Comparison of ENCODE assay signal across 8 cellular contexts in genomic region chr15:56491110-56491722, GRCh38. TPM values are rescaled to one million over a fixed set of nuclear protein-coding genes. Genes with fewer than 3 reads are reported as not detected.
DNase-seq lines count a peak whose midpoint lies in the region; ATAC-seq and TF ChIP-seq lines count a peak whose summit lies in the region.

No MANE protein-coding gene starts in this region.

- intact Hi-C loops in OCI-LY7 (cut with micrococcal nuclease; ENCODE audit: unreplicated experiment) = loop anchor here (1.0 to 10.0 kb wide), 5 partner anchors 428 to 1034 kb away; partner anchors contain the start of gene TCF12
- intact Hi-C loops in activated T-helper 1 cell treated with anti-CD3 and anti-CD28 coated beads, Interleukin-12 subunit alpha, Interleukin-12 subunit beta, Interleukin-2, Interleukin-4 antibody, amounts not matched to agents 30 ng/mL and 10 ng/mL and 1 ng/mL, durations not matched to agents 14 hours and 24 hours and 36 hours (cut with micrococcal nuclease) = loop anchor here (1.0 to 10.0 kb wide), 3 partner anchors 378 to 722 kb away; no protein-coding TSS in a partner anchor
- intact Hi-C loops in upper lobe of right lung (cut with DNase I) = loop anchor here (10.0 kb wide), 1 partner anchor 814 kb away; no protein-coding TSS in a partner anchor

- no peak overlapping the region for H3K4me2 ChIP-seq in OCI-LY7 (ENCODE audit: low read length)
- H3K4me2 ChIP-seq in osteoblast (ENCODE audit: insufficient read depth, low read length) = no peak overlapping the region

- CTCF ChIA-PET in OCI-LY7 (lab: Charles Lee; ENCODE audit: unreplicated experiment) = interaction anchor here (1.2 kb wide), 1 partner anchor 722 kb away, joined by 5 read pairs; no protein-coding TSS in a partner anchor

- H3K79me2 ChIP-seq in OCI-LY7 (ENCODE audit: insufficient read depth, low read depth, low read length) (no peaks in the 10 kb centered on the region), osteoblast (ENCODE audit: insufficient read depth, low read length) (no peaks in the 10 kb centered on the region)

- H3K9me3 ChIP-seq in OCI-LY7 (ENCODE audit: low read length) = no peaks in the 10 kb centered on the region
- H3K9me3 ChIP-seq in osteoblast (ENCODE audit: low read depth, low read length) = no peaks in the 10 kb centered on the region
- H3K9me3 ChIP-seq in upper lobe of right lung = no peaks in the 10 kb centered on the region

- DNase-seq in NCI-H2107 treated with DMSO at 0.1 percent for 48 hours (lab: John Stamatoyannopoulos, UW; ENCODE audit: unreplicated experiment) = peak; percentile 27
- no peak for DNase-seq in NCI-H2107 (lab: John Stamatoyannopoulos, UW)
- DNase-seq in HuH-7.5 (ENCODE audit: low spot score) = peak; percentile 34
- peak; percentile 89 for DNase-seq in OCI-LY7 (ENCODE audit: low spot score)
- peak; percentile 43 for DNase-seq in activated T-helper 1 cell treated with anti-CD3 and anti-CD28 coated beads, Interleukin-12 subunit alpha, Interleukin-12 subunit beta, Interleukin-2, Interleukin-4 antibody, amounts not matched to agents 30 ng/mL and 10 ng/mL and 1 ng/mL, durations not matched to agents 14 hours and 24 hours and 36 hours (ENCODE audit: low spot score)
- peak; percentile 56 to 86 for DNase-seq in foreskin fibroblast
- peak; percentile 82 for DNase-seq in osteoblast (ENCODE audit: insufficient read length, low spot score, missing footprints)
- DNase-seq in upper lobe of right lung = no peak

- no peak overlapping the region for H3K4me3 ChIP-seq in OCI-LY7 (ENCODE audit: low read depth, low read length, poor library complexity, severe bottlenecking)
- H3K4me3 ChIP-seq in foreskin fibroblast (ENCODE audit: low read depth in 1 of 2, low read length in 2 of 2) = no peak overlapping the region
- H3K4me3 ChIP-seq in osteoblast (ENCODE audit: insufficient read depth, low read length) = no peak overlapping the region
- H3K4me3 ChIP-seq in upper lobe of right lung = no peak overlapping the region

- H2AFZ ChIP-seq in OCI-LY7 (ENCODE audit: low read length) = peak overlapping the region; percentile 30; the same call in 1 of the 2 replicates
- H2AFZ ChIP-seq in osteoblast (ENCODE audit: low read length) = no peak overlapping the region

- H3K9me2 ChIP-seq in OCI-LY7 (ENCODE audit: insufficient read depth, low read length) = 0 out of 2 replicates have a peak, but pooled peaks cover 3% of the 10 kb centered on the region

- H3K36me3 ChIP-seq in OCI-LY7 (ENCODE audit: insufficient read depth, low read length) (no peaks in the 10 kb centered on the region), osteoblast (ENCODE audit: insufficient read depth, low read length) (no peaks in the 10 kb centered on the region), upper lobe of right lung (no peaks in the 10 kb centered on the region)

- H3K27me3 Mint-ChIP-seq in activated T-helper 1 cell treated with anti-CD3 and anti-CD28 coated beads, Interleukin-12 subunit alpha, Interleukin-12 subunit beta, Interleukin-2, Interleukin-4 antibody, amounts not matched to agents 30 ng/mL and 10 ng/mL and 1 ng/mL, durations not matched to agents 14 hours and 24 hours and 36 hours (ENCODE audit: insufficient read depth) = no peaks in the 10 kb centered on the region

- H3K36me3 Mint-ChIP-seq in activated T-helper 1 cell treated with anti-CD3 and anti-CD28 coated beads, Interleukin-12 subunit alpha, Interleukin-12 subunit beta, Interleukin-2, Interleukin-4 antibody, amounts not matched to agents 30 ng/mL and 10 ng/mL and 1 ng/mL, durations not matched to agents 14 hours and 24 hours and 36 hours (ENCODE audit: low read depth) = no peaks in the 10 kb centered on the region

- H4K20me1 ChIP-seq in OCI-LY7 (ENCODE audit: insufficient read depth, low read length) (no peaks in the 10 kb centered on the region), osteoblast (ENCODE audit: insufficient read depth, low read length) (no peaks in the 10 kb centered on the region)

- H3K27me3 ChIP-seq in osteoblast (ENCODE audit: insufficient read depth, low read length) (peaks cover 12% of the 10 kb centered on the region), upper lobe of right lung (no peaks in the 10 kb centered on the region)

- no peak overlapping the region for H3K27ac Mint-ChIP-seq in activated T-helper 1 cell treated with anti-CD3 and anti-CD28 coated beads, Interleukin-12 subunit alpha, Interleukin-12 subunit beta, Interleukin-2, Interleukin-4 antibody, amounts not matched to agents 30 ng/mL and 10 ng/mL and 1 ng/mL, durations not matched to agents 14 hours and 24 hours and 36 hours

- no peak overlapping the region for H3K4me3 Mint-ChIP-seq in activated T-helper 1 cell treated with anti-CD3 and anti-CD28 coated beads, Interleukin-12 subunit alpha, Interleukin-12 subunit beta, Interleukin-2, Interleukin-4 antibody, amounts not matched to agents 30 ng/mL and 10 ng/mL and 1 ng/mL, durations not matched to agents 14 hours and 24 hours and 36 hours

- POLR2A ChIA-PET in OCI-LY7 (lab: Charles Lee) = interaction anchor here (1.0 to 1.5 kb wide), 3 partner anchors 13 to 603 kb away, joined by 3 to 6 read pairs (median 3); no protein-coding TSS in a partner anchor

- TF ChIP-seq CTCF in OCI-LY7 (conservative IDR thresholded peaks at IDR 0.05; ENCODE audit: low read length) (peak; percentile 98), foreskin fibroblast (IDR thresholded peaks at IDR 0.05; ENCODE audit: low read depth, low read length) (peak; percentile 97), osteoblast (IDR thresholded peaks at IDR 0.05; ENCODE audit: extremely low read depth, low read depth, low read length) (peak; percentile 99), upper lobe of right lung (IDR thresholded peaks at IDR 0.05) (peak; percentile 86)

- H3K4me1 ChIP-seq in OCI-LY7 (ENCODE audit: insufficient read depth, low read length, poor library complexity, severe bottlenecking) (peaks cover under 1% of the 10 kb centered on the region), osteoblast (ENCODE audit: insufficient read depth, low read length) (no peaks in the 10 kb centered on the region), upper lobe of right lung (no peaks in the 10 kb centered on the region)

- no peaks in the 10 kb centered on the region for H3K4me1 Mint-ChIP-seq in activated T-helper 1 cell treated with anti-CD3 and anti-CD28 coated beads, Interleukin-12 subunit alpha, Interleukin-12 subunit beta, Interleukin-2, Interleukin-4 antibody, amounts not matched to agents 30 ng/mL and 10 ng/mL and 1 ng/mL, durations not matched to agents 14 hours and 24 hours and 36 hours (ENCODE audit: low read depth)

- ATAC-seq in upper lobe of right lung = peak; percentile 82

- H3K27ac ChIP-seq in OCI-LY7 (ENCODE audit: low read depth, low read length, poor library complexity, severe bottlenecking) (no peak overlapping the region), osteoblast (ENCODE audit: low read depth, low read length) (no peak overlapping the region), upper lobe of right lung (no peak overlapping the region)

- no TSS peak for BruUV-seq in OCI-LY7 (replicated peaks; lab: Mats Ljungman, UMichigan)

- H3K9me3 Mint-ChIP-seq in activated T-helper 1 cell treated with anti-CD3 and anti-CD28 coated beads, Interleukin-12 subunit alpha, Interleukin-12 subunit beta, Interleukin-2, Interleukin-4 antibody, amounts not matched to agents 30 ng/mL and 10 ng/mL and 1 ng/mL, durations not matched to agents 14 hours and 24 hours and 36 hours = no peaks in the 10 kb centered on the region

RNA-seq across cellular contexts. Expression of gene MNS1, which starts 26.3 kb away (rescaled TPM):
- total RNA-seq in OCI-LY7 (2014; rRNA removed; shearing (Covaris generic)) = 1.8 and 2.9 TPM in 2 replicates
- total RNA-seq in OCI-LY7 (2022) (1.8 and 2.8 TPM in 2 replicates), osteoblast (2.2 and 2.9 TPM in 2 replicates), upper lobe of right lung (0.58 TPM)
- total RNA-seq in activated T-helper 1 cell treated with anti-CD3 and anti-CD28 coated beads, Interleukin-12 subunit alpha, Interleukin-12 subunit beta, Interleukin-2, Interleukin-4 antibody, amounts not matched to agents 30 ng/mL and 10 ng/mL and 1 ng/mL, durations not matched to agents 14 hours and 24 hours and 36 hours = 0.17 and 0.44 TPM in 2 replicates

Comparison
In these comparisons a context has a peak if more than half of its experiments do, and no peak if none do; other contexts are left out.
1. DNase-seq: peak in NCI-H2107 treated with DMSO at 0.1 percent for 48 hours (single experiment), HuH-7.5 (single experiment), OCI-LY7 (single experiment), activated T-helper 1 cell treated with anti-CD3 and anti-CD28 coated beads, Interleukin-12 subunit alpha, Interleukin-12 subunit beta, Interleukin-2, Interleukin-4 antibody, amounts not matched to agents 30 ng/mL and 10 ng/mL and 1 ng/mL, durations not matched to agents 14 hours and 24 hours and 36 hours (single experiment), foreskin fibroblast (2 of 2) and osteoblast (single experiment); none in NCI-H2107 (single experiment) and upper lobe of right lung (single experiment).
2. Peak in every context shown above with its lines, with median percentiles within 50 percentile points of each other: CTCF ChIP-seq.